ENCODE assay signal across 26 cellular contexts in the genomic region with DNA sequence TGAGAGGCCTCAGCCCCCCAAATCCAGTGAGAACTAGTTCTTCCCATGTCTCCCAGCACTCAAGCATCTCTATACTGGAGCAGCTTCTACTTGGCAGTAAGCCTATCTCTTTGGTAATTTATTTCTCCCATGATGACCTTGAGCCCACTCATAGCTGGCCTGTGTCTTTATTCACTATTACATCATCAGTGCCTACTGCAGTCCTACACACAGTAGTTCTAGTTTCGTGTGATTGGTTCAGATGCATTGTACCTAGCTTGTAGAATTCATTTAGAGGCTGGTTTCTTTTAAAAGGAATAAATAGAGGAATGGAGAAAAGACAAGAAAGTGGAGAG.
A peak's percentile ranks its signal among the peaks of the same experiment; 100 is the strongest.
DNase-seq lines count a peak whose midpoint lies in the region; ATAC-seq, FAIRE-seq and TF ChIP-seq lines count a peak whose summit lies in the region.
"Had no signal": no experiment of that assay in that cellular context is flagged by ENCODE, and none has a peak within 500 bp of the region (broad histone marks: within the 10 kb centered on the region; RNA-seq: fewer than 3 reads in every experiment).

No MANE protein-coding gene starts in this region.

- H3K27ac ChIP-seq in HEK293 (ENCODE audit: extremely low read depth, low read depth, low read length): no peak overlapping the region
- H3K27ac ChIP-seq in astrocyte (ENCODE audit: low read depth, low read length): no peak overlapping the region
- H3K27ac ChIP-seq: BLaER1, C4-2B had no signal

- DNase-seq in A172 (ENCODE audit: low spot score) (peak; percentile 73), NCI-H2029 treated with DMSO at 0.1 percent for 48 hours (lab: John Stamatoyannopoulos, UW) (peak; percentile 74), astrocyte (ENCODE audit: low read depth) (no peak), HTR-8/SVneo (ENCODE audit: insufficient read length, low spot score) (no peak), left lobe of liver (ENCODE audit: low spot score) (no peak), NCI-H2227 (lab: John Stamatoyannopoulos, UW; ENCODE audit: unreplicated experiment) (no peak), NCI-H2107 (lab: John Stamatoyannopoulos, UW) (no peak)
- DNase-seq: Caco-2; CD4-positive, CD25-positive, alpha-beta regulatory T cell; CD8-positive, alpha-beta T cell; DMS 273 treated with DMSO at 0.1 percent for 48 hours; DMS79; EL; GDM1; H9; HFFc6 had no signal

- no peak overlapping the region for H3K9ac ChIP-seq in astrocyte (ENCODE audit: low read length)
- H3K9ac ChIP-seq: BLaER1 had no signal

- FAIRE-seq in astrocyte (lab: Jason Lieb, UNC) (no peak), HTR-8/SVneo (lab: Jason Lieb, UNC) (no peak)
- FAIRE-seq: A204.1, D721Med, GM12878, GM19239 had no signal

- H3K36me3 Mint-ChIP-seq in astrocyte (ENCODE audit: low read depth, unreplicated experiment): no peaks in the 10 kb centered on the region
- H3K36me3 Mint-ChIP-seq: CD4-positive, CD25-positive, alpha-beta regulatory T cell; CD8-positive, alpha-beta T cell had no signal

- no peak overlapping the region for H3K4me2 ChIP-seq in astrocyte (ENCODE audit: low read length)
- H3K4me2 ChIP-seq: BLaER1, GM23338 had no signal

- H3K4me3 Mint-ChIP-seq in astrocyte (ENCODE audit: unreplicated experiment): no peak overlapping the region
- H3K4me3 Mint-ChIP-seq: B cell; CD4-positive, CD25-positive, alpha-beta regulatory T cell; CD8-positive, alpha-beta T cell; GM23338; H9; HFFc6 had no signal

- no peaks in the 10 kb centered on the region for H3K79me2 ChIP-seq in astrocyte (ENCODE audit: insufficient read depth, low read length)

- CTCF ChIA-PET in HEK293 (lab: Yijun Ruan, JAX): interaction anchor here (0.7 to 1.3 kb wide), 3 partner anchors 10 to 67 kb away, joined by 3 to 5 read pairs (median 3); no protein-coding TSS in a partner anchor

- no peak overlapping the region for H3K27ac Mint-ChIP-seq in astrocyte (ENCODE audit: unreplicated experiment)
- H3K27ac Mint-ChIP-seq: B cell; CD4-positive, CD25-positive, alpha-beta regulatory T cell; CD8-positive, alpha-beta T cell; GM23338; H9; HFFc6 had no signal

- no peaks in the 10 kb centered on the region for H3K4me1 ChIP-seq in HEK293 (ENCODE audit: control insufficient read depth, insufficient read depth, low read length)
- H3K4me1 ChIP-seq in astrocyte (ENCODE audit: insufficient read depth, low read length): no peaks in the 10 kb centered on the region
- H3K4me1 ChIP-seq: BLaER1, Caco-2 had no signal

- H3K27me3 Mint-ChIP-seq in astrocyte (ENCODE audit: low read depth, unreplicated experiment): no peaks in the 10 kb centered on the region
- H3K27me3 Mint-ChIP-seq: B cell; CD4-positive, CD25-positive, alpha-beta regulatory T cell had no signal

- TF ChIP-seq CTCF in HEK293 (tag by site-specific recombination; IDR thresholded peaks at IDR 0.05) (no peak), astrocyte (IDR thresholded peaks at IDR 0.05; ENCODE audit: insufficient read depth, low read depth, low read length) (no peak)

- no peaks in the 10 kb centered on the region for H4K20me1 ChIP-seq in astrocyte (ENCODE audit: insufficient read depth, low read length)
- H4K20me1 ChIP-seq: BLaER1 had no signal

- H2AFZ ChIP-seq in astrocyte (ENCODE audit: low read depth, low read length): peak overlapping the region; percentile 4
- H2AFZ ChIP-seq: GM23338 had no signal

- H3K36me3 ChIP-seq in HEK293 (ENCODE audit: control insufficient read depth in 2 of 2, insufficient read depth in 1 of 2, low read length in 2 of 2) (no peaks in the 10 kb centered on the region), astrocyte (ENCODE audit: insufficient read depth, low read length) (no peaks in the 10 kb centered on the region)
- H3K36me3 ChIP-seq: BLaER1 had no signal

- no peak for ATAC-seq in left lobe of liver
- ATAC-seq: CD8-positive, alpha-beta T cell; GM12878; GM23338; HCT116 had no signal

- H3K9me3 ChIP-seq in HEK293 (ENCODE audit: control insufficient read depth, insufficient read depth, low read depth, low read length): no peaks in the 10 kb centered on the region
- no peaks in the 10 kb centered on the region for H3K9me3 ChIP-seq in astrocyte (ENCODE audit: insufficient read depth, low read depth, low read length)
- H3K9me3 ChIP-seq: BLaER1, Caco-2 had no signal

- H3K4me3 ChIP-seq in HEK293 (ENCODE audit: low read depth, low read length) (no peak overlapping the region), astrocyte (ENCODE audit: insufficient read depth, low read depth, low read length) (no peak overlapping the region)
- H3K4me3 ChIP-seq: BLaER1, GM12878, GM23338 had no signal

- no peaks in the 10 kb centered on the region for H3K27me3 ChIP-seq in astrocyte (ENCODE audit: insufficient read depth, low read length)
- H3K27me3 ChIP-seq: BLaER1 had no signal

- H3K9me3 Mint-ChIP-seq in astrocyte (ENCODE audit: unreplicated experiment): no peaks in the 10 kb centered on the region
- H3K9me3 Mint-ChIP-seq: CD4-positive, CD25-positive, alpha-beta regulatory T cell; CD8-positive, alpha-beta T cell; GM23338; H9 had no signal

- POLR2A ChIA-PET in HEK293 (lab: Yijun Ruan, JAX): no interaction called here

- H3K4me1 Mint-ChIP-seq in astrocyte (ENCODE audit: low read depth, unreplicated experiment): no peaks in the 10 kb centered on the region
- H3K4me1 Mint-ChIP-seq: B cell, GM23338, H9 had no signal

TF ChIP-seq in HEK293, 187 proteins besides CTCF, POLR2A, EP300 and RAD21:
- TF ChIP-seq ZBTB21 (tag by site-specific recombination; IDR thresholded peaks at IDR 0.05): peak; percentile 42; the same call in 1 of the 2 replicates
- TF ChIP-seq, protein P1, sequence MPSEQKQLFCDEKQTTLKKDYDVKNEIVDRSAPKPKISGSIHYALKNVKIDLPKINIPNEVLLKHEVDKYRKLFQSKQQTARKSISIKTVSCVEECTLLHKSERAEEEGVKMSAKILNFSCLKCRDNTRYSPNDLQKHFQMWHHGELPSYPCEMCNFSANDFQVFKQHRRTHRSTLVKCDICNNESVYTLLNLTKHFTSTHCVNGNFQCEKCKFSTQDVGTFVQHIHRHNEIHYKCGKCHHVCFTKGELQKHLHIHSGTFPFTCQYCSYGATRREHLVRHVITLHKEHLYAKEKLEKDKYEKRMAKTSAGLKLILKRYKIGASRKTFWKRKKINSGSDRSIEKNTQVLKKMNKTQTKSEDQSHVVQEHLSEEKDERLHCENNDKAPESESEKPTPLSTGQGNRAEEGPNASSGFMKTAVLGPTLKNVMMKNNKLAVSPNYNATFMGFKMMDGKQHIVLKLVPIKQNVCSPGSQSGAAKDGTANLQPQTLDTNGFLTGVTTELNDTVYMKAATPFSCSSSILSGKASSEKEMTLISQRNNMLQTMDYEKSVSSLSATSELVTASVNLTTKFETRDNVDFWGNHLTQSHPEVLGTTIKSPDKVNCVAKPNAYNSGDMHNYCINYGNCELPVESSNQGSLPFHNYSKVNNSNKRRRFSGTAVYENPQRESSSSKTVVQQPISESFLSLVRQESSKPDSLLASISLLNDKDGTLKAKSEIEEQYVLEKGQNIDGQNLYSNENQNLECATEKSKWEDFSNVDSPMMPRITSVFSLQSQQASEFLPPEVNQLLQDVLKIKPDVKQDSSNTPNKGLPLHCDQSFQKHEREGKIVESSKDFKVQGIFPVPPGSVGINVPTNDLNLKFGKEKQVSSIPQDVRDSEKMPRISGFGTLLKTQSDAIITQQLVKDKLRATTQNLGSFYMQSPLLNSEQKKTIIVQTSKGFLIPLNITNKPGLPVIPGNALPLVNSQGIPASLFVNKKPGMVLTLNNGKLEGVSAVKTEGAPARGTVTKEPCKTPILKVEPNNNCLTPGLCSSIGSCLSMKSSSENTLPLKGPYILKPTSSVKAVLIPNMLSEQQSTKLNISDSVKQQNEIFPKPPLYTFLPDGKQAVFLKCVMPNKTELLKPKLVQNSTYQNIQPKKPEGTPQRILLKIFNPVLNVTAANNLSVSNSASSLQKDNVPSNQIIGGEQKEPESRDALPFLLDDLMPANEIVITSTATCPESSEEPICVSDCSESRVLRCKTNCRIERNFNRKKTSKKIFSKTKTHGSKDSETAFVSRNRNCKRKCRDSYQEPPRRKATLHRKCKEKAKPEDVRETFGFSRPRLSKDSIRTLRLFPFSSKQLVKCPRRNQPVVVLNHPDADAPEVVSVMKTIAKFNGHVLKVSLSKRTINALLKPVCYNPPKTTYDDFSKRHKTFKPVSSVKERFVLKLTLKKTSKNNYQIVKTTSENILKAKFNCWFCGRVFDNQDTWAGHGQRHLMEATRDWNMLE (tag by site-specific recombination; conservative IDR thresholded peaks at IDR 0.05; ENCODE audit: low read depth): no peak

Comparison
In these comparisons a context has a peak if more than half of its experiments do, and no peak if none do; other contexts are left out.
1. DNase-seq: peak in A172 (single experiment) and NCI-H2029 treated with DMSO at 0.1 percent for 48 hours (single experiment); none in astrocyte (single experiment), HTR-8/SVneo (single experiment), left lobe of liver (single experiment), NCI-H2227 (single experiment) and NCI-H2107 (single experiment).